10 cellular contexts compared by ENCODE assay signal in the genomic region with DNA sequence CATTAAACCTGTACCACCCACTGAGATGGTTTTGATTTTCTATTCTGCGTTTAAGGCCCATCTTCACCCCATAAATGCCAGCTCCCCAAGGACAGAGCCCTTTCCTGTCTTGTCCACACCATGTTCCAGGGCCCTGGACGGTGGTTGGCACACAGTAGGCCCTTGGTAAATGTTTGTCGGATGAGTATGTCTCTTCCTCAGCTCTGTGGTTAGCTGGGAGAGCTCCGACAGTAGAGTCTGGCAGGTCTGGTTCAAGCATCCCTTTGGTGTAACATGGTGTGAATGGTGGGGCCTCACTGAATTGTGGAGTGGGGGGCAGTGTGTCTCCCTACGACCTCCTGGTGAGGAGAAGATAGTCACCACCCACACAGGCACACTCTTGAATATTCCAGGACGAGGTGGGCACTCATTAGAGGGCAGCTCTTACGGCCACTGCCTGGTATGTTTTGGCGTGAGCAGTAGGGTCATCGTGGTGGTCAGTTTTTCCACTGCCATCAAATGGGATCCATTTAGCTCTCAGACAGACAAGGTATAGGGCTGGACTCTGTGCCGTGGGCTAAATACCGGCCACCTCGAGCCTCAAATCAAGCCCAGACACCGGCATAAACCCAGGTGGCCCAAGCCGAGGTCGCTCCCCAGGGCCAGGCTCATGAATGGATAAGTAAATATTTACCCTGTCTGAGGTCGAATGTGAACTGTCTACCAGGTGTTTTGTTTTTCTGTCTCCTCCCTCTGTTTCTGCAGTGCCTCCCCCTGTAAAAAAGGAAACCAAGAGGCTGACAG.
DNase-seq lines count a peak whose midpoint lies in the region; ATAC-seq and TF ChIP-seq lines count a peak whose summit lies in the region.
"Had no signal": no experiment of that assay in that cellular context is flagged by ENCODE, and none has a peak within 500 bp of the region (broad histone marks: within the 10 kb centered on the region; RNA-seq: fewer than 3 reads in every experiment).

No MANE protein-coding gene starts in this region.

- no peak overlapping the region for H3K4me3 Mint-ChIP-seq in activated T-cell treated with anti-CD3 and anti-CD28 coated beads, Interleukin-2, amount 50 U/mL, for 4 hours

- H2BK15ac ChIP-seq in mesenchymal stem cell (ENCODE audit: low read depth, poor library complexity, severe bottlenecking): no peak overlapping the region

- intact Hi-C loops in heart right ventricle (cut with DNase I) (no loop called here), left ventricle myocardium superior (cut with micrococcal nuclease) (no loop called here)

- H3K18ac ChIP-seq in mesenchymal stem cell (ENCODE audit: low read depth in 1 of 2, low read length in 2 of 2): peak overlapping the region; percentile 24 to 88

- H3K36me3 Mint-ChIP-seq in activated T-cell treated with anti-CD3 and anti-CD28 coated beads, Interleukin-2, amount 50 U/mL, for 4 hours (ENCODE audit: insufficient read depth): peaks cover 9% of the 10 kb centered on the region

- H2BK5ac ChIP-seq in mesenchymal stem cell (ENCODE audit: low read depth, low read length, poor library complexity, severe bottlenecking): no peak overlapping the region

- H3K4me1 ChIP-seq in heart right ventricle (peaks cover 11 to 90% (median 63%) of the 10 kb centered on the region in 9 donors), mesenchymal stem cell (ENCODE audit: control insufficient read depth, insufficient read depth, low read depth, low read length) (peaks cover 46% of the 10 kb centered on the region)

- peak overlapping the region in 1 of 2 experiments; percentile 48 for H3K23ac ChIP-seq in mesenchymal stem cell (ENCODE audit: low read length in 2 of 2)

- peak overlapping the region; percentile 22 for H2BK120ac ChIP-seq in mesenchymal stem cell (ENCODE audit: low read depth, low read length)

- H4K8ac ChIP-seq in mesenchymal stem cell (ENCODE audit: low read length): no peak overlapping the region

- H3K4me3 ChIP-seq in heart right ventricle (no peak overlapping the region), mesenchymal stem cell (ENCODE audit: insufficient read depth in 1 of 2, low read depth in 1 of 2, low read length in 2 of 2) (peak overlapping the region in 1 of 2 experiments; percentile 66)

- H3K4me2 ChIP-seq in mesenchymal stem cell (ENCODE audit: low read length, poor library complexity, severe bottlenecking): no peak overlapping the region

- H2AK5ac ChIP-seq in mesenchymal stem cell (ENCODE audit: low read length, severe bottlenecking): peak overlapping the region; percentile 5

- H3K9ac ChIP-seq in mesenchymal stem cell (ENCODE audit: low read length): peak overlapping the region; percentile 53

- H3K79me1 ChIP-seq in mesenchymal stem cell (replicated peaks; ENCODE audit: low read length, poor library complexity, severe bottlenecking): peaks cover 28% of the 10 kb centered on the region

- H2BK12ac ChIP-seq in mesenchymal stem cell (ENCODE audit: low read length in 2 of 2): peak overlapping the region; percentile 56 to 95

- 82 to 90% methylated on average over 16 of the region's 16 CpGs for WGBS in heart right ventricle, 2 donors
- 61% methylated on average over 16 of the region's 16 CpGs for WGBS in mesenchymal stem cell

- no peak for ATAC-seq in heart right ventricle
- no peak for ATAC-seq in left ventricle myocardium superior
- no peak for ATAC-seq in activated T-cell treated with anti-CD3 and anti-CD28 coated beads, Interleukin-2, amount 50 U/mL, for 4 hours

- H3K27ac ChIP-seq in heart right ventricle (peak overlapping the region in 9 of 10 donors; percentile 51 to 86 (median 79)), angular gyrus (ENCODE audit: low read depth, low read length) (peak overlapping the region; percentile 72), mesenchymal stem cell (ENCODE audit: low read length, poor library complexity, severe bottlenecking) (no peak overlapping the region)

- DNase-seq in heart right ventricle: no peak
- DNase-seq in left ventricle myocardium superior: no peak
- DNase-seq in mesenchymal stem cell: peak; percentile 69
- DNase-seq in MV-4-11 (lab: John Stamatoyannopoulos, UW): no peak
- no peak for DNase-seq in OCI-M2 (lab: John Stamatoyannopoulos, UW; ENCODE audit: unreplicated experiment)
- no peak for DNase-seq in hippocampal formation (lab: John Stamatoyannopoulos, UW)
- DNase-seq in activated T-cell treated with anti-CD3 and anti-CD28 coated beads, Interleukin-2, amount 50 U/mL, for 4 hours: no peak
- DNase-seq: occipital lobe, T-helper 9 cell had no signal

- TF ChIP-seq CTCF in heart right ventricle (IDR thresholded peaks at IDR 0.05): no peak

- H3K9me3 Mint-ChIP-seq in activated T-cell treated with anti-CD3 and anti-CD28 coated beads, Interleukin-2, amount 50 U/mL, for 4 hours: no peaks in the 10 kb centered on the region

- H3K4me1 Mint-ChIP-seq in activated T-cell treated with anti-CD3 and anti-CD28 coated beads, Interleukin-2, amount 50 U/mL, for 4 hours (ENCODE audit: low read depth): peaks cover 74% of the 10 kb centered on the region

- H3K36me3 ChIP-seq in heart right ventricle (peaks cover 0 to 7% (median 0%) of the 10 kb centered on the region in 9 donors), mesenchymal stem cell (ENCODE audit: control insufficient read depth in 1 of 2, insufficient read depth in 2 of 2, low read depth in 1 of 2, low read length in 2 of 2) (peaks cover 0 to 26% of the 10 kb centered on the region in 2 experiments)

- H4K91ac ChIP-seq in mesenchymal stem cell (ENCODE audit: low read length): peak overlapping the region; percentile 64

- H3K27me3 Mint-ChIP-seq in activated T-cell treated with anti-CD3 and anti-CD28 coated beads, Interleukin-2, amount 50 U/mL, for 4 hours (ENCODE audit: low read depth): no peaks in the 10 kb centered on the region

- H3K9me3 ChIP-seq in heart right ventricle (no peaks in the 10 kb centered on the region), mesenchymal stem cell (ENCODE audit: control insufficient read depth, low read length) (no peaks in the 10 kb centered on the region)

- H3K27me3 ChIP-seq in heart right ventricle: no peaks in the 10 kb centered on the region
- H3K27me3 ChIP-seq in mesenchymal stem cell (ENCODE audit: control insufficient read depth in 1 of 2, insufficient read depth in 1 of 2, low read length in 2 of 2): no peaks in the 10 kb centered on the region

- H3K14ac ChIP-seq in mesenchymal stem cell (ENCODE audit: low read length in 2 of 2): peak overlapping the region in 1 of 2 experiments; percentile 91

- H2AFZ ChIP-seq in mesenchymal stem cell (ENCODE audit: low read depth, low read length): peak overlapping the region; percentile 5

- H3K4ac ChIP-seq in mesenchymal stem cell (ENCODE audit: low read depth in 1 of 2, low read length in 2 of 2): peak overlapping the region; percentile 51 to 81
